Comparison of ENCODE assay signal across 22 cellular contexts in genomic region chr10:75302029-75302428, GRCh38.
A peak's percentile ranks its signal among the peaks of the same experiment; 100 is the strongest.
DNase-seq lines count a peak whose midpoint lies in the region; ATAC-seq, FAIRE-seq and TF ChIP-seq lines count a peak whose summit lies in the region.
"Had no signal": no experiment of that assay in that cellular context is flagged by ENCODE, and none has a peak within 500 bp of the region (broad histone marks: within the 10 kb centered on the region; RNA-seq: fewer than 3 reads in every experiment).

No MANE protein-coding gene starts in this region.

- TF ChIP-seq CTCF in HCT116 (IDR thresholded peaks at IDR 0.05 in 2 of 3, conservative IDR thresholded peaks at IDR 0.05 in 1 of 3; ENCODE audit: borderline replicate concordance in 1 of 3, insufficient read depth in 1 of 3, low read depth in 2 of 3, low read length in 2 of 3) = no peak
- no peak for TF ChIP-seq CTCF in HEK293 (tag by site-specific recombination; IDR thresholded peaks at IDR 0.05)
- TF ChIP-seq CTCF in WTC11 (IDR thresholded peaks at IDR 0.05) = no peak
- TF ChIP-seq CTCF in endothelial cell of umbilical vein (IDR thresholded peaks at IDR 0.05; ENCODE audit: extremely low read depth in 1 of 2, insufficient read depth in 1 of 2, low read depth in 1 of 2, low read length in 2 of 2) = no peak
- no peak for TF ChIP-seq CTCF in CD14-positive monocyte (IDR thresholded peaks at IDR 0.05)

- H3K4me2 ChIP-seq in HCT116 (ENCODE audit: low read length) (no peak overlapping the region), endothelial cell of umbilical vein (ENCODE audit: insufficient read depth, low read length) (no peak overlapping the region)
- H3K4me2 ChIP-seq: BLaER1 had no signal

- H3K4me3 ChIP-seq in HCT116 (replicated peaks in 1 of 2; ENCODE audit: low read depth in 1 of 2, low read length in 2 of 2) (no peak overlapping the region), HEK293 (ENCODE audit: low read depth, low read length) (no peak overlapping the region), endothelial cell of umbilical vein (replicated peaks in 1 of 3; ENCODE audit: insufficient read depth in 1 of 3, low read depth in 1 of 3, low read length in 3 of 3) (no peak overlapping the region)
- H3K4me3 ChIP-seq: BLaER1 had no signal

- H3K4me1 ChIP-seq in HCT116 (ENCODE audit: control insufficient read depth in 1 of 2, insufficient read depth in 2 of 2, low read length in 2 of 2) (peaks cover 0 to 4% of the 10 kb centered on the region in 2 experiments; a peak in 2 of 4 replicates), HEK293 (ENCODE audit: control insufficient read depth, insufficient read depth, low read length) (0 out of 2 replicates have a peak, but pooled peaks cover 2% of the 10 kb centered on the region), endothelial cell of umbilical vein (ENCODE audit: control insufficient read depth, extremely low read depth, insufficient read depth, low read length) (no peaks in the 10 kb centered on the region)
- H3K4me1 ChIP-seq: BE2C, BLaER1, Caco-2 had no signal

- H3K9me1 ChIP-seq in endothelial cell of umbilical vein (replicated peaks; ENCODE audit: control insufficient read depth, extremely low read depth, insufficient read depth, low read length) = no peaks in the 10 kb centered on the region

- H3K79me2 ChIP-seq in HCT116 (ENCODE audit: insufficient read depth, low read length) = no peaks in the 10 kb centered on the region
- no peaks in the 10 kb centered on the region for H3K79me2 ChIP-seq in endothelial cell of umbilical vein (ENCODE audit: control insufficient read depth, insufficient read depth, low read length)

- no TSS peak for BruUV-seq in HCT116 (replicated peaks; lab: Mats Ljungman, UMichigan)
- BruUV-seq in endothelial cell of umbilical vein (replicated peaks; lab: Mats Ljungman, UMichigan) = no TSS peak

- H3K27me3 ChIP-seq in HCT116 (ENCODE audit: insufficient read depth, low read length) (no peaks in the 10 kb centered on the region), endothelial cell of umbilical vein (ENCODE audit: control insufficient read depth in 2 of 2, insufficient read depth in 2 of 2, low read length in 2 of 2) (no peaks in the 10 kb centered on the region)
- H3K27me3 ChIP-seq: BE2C, BLaER1 had no signal

- no peak overlapping the region for H2AFZ ChIP-seq in HCT116 (ENCODE audit: low read depth, low read length, poor library complexity, severe bottlenecking)
- H2AFZ ChIP-seq in endothelial cell of umbilical vein (ENCODE audit: low read depth, low read length) = no peak overlapping the region

- H3K27ac ChIP-seq in HCT116 (ENCODE audit: low read depth, low read length) (no peak overlapping the region), HEK293 (ENCODE audit: extremely low read depth, low read depth, low read length) (no peak overlapping the region), endothelial cell of umbilical vein (ENCODE audit: insufficient read depth, low read depth, low read length) (no peak overlapping the region)
- H3K27ac ChIP-seq: BLaER1 had no signal

- no peak for ATAC-seq in HCT116
- no peak for ATAC-seq in WTC11
- ATAC-seq in stimulated activated effector memory CD8-positive, alpha-beta T cell treated with anti-CD3 and anti-CD28 coated beads, Interleukin-12 subunit alpha, Interleukin-12 subunit beta, amount 100 ng/mL, for 72 hours = no peak
- ATAC-seq in GM18867 (IDR thresholded peaks at IDR 0.05; ENCODE audit: unreplicated experiment) = no peak
- ATAC-seq: CD8-positive, alpha-beta T cell had no signal

- H3K9me2 ChIP-seq in HCT116 (ENCODE audit: insufficient read depth) = no peaks in the 10 kb centered on the region

- H3K9me3 Mint-ChIP-seq in WTC11 (peaks cover 66% of the 10 kb centered on the region), CD14-positive monocyte (peaks cover 16 to 39% (median 24%) of the 10 kb centered on the region in 7 donors)
- peaks cover 2% of the 10 kb centered on the region for H3K9me3 Mint-ChIP-seq in stimulated activated effector memory CD8-positive, alpha-beta T cell treated with anti-CD3 and anti-CD28 coated beads, Interleukin-12 subunit alpha, Interleukin-12 subunit beta, amount 100 ng/mL, for 72 hours
- H3K9me3 Mint-ChIP-seq: CD8-positive, alpha-beta T cell had no signal

- intact Hi-C loops in HCT116 (cut with micrococcal nuclease) = no loop called here
- intact Hi-C loops in endothelial cell of umbilical vein (cut with micrococcal nuclease) = no loop called here
- intact Hi-C loops in CD14-positive monocyte (cut with micrococcal nuclease) = no loop called here

- no peaks in the 10 kb centered on the region; a peak in 1 of 4 replicates for H3K36me3 ChIP-seq in HCT116 (ENCODE audit: control insufficient read depth in 1 of 2, insufficient read depth in 2 of 2, low read length in 2 of 2)
- H3K36me3 ChIP-seq in HEK293 (ENCODE audit: control insufficient read depth in 2 of 2, insufficient read depth in 1 of 2, low read length in 2 of 2) = no peaks in the 10 kb centered on the region
- no peaks in the 10 kb centered on the region for H3K36me3 ChIP-seq in endothelial cell of umbilical vein (ENCODE audit: control insufficient read depth in 2 of 2, extremely low read depth in 1 of 2, insufficient read depth in 2 of 2, low read length in 2 of 2)
- H3K36me3 ChIP-seq: BE2C, BLaER1 had no signal

- TF ChIP-seq POLR2A in HCT116 (IDR thresholded peaks at IDR 0.05; ENCODE audit: borderline replicate concordance, extremely low read depth, insufficient read depth, insufficient read length) (no peak), endothelial cell of umbilical vein (IDR thresholded peaks at IDR 0.05; ENCODE audit: low read depth, low read length) (no peak)

- no peak for TF ChIP-seq RAD21 in HCT116 (IDR thresholded peaks at IDR 0.05; ENCODE audit: low read depth)

- H3K9me3 ChIP-seq in HCT116 (ENCODE audit: control insufficient read depth in 1 of 2, insufficient read depth in 1 of 2, low read depth in 1 of 2, low read length in 2 of 2) = peaks cover 0 to 9% of the 10 kb centered on the region in 2 experiments; a peak in 1 of 4 replicates
- no peaks in the 10 kb centered on the region for H3K9me3 ChIP-seq in HEK293 (ENCODE audit: control insufficient read depth, insufficient read depth, low read depth, low read length)
- H3K9me3 ChIP-seq in endothelial cell of umbilical vein (replicated peaks; ENCODE audit: control insufficient read depth, insufficient read depth, low read length) = no peaks in the 10 kb centered on the region

- no peak overlapping the region for H3K27ac Mint-ChIP-seq in WTC11
- no peak overlapping the region for H3K27ac Mint-ChIP-seq in stimulated activated effector memory CD8-positive, alpha-beta T cell treated with anti-CD3 and anti-CD28 coated beads, Interleukin-12 subunit alpha, Interleukin-12 subunit beta, amount 100 ng/mL, for 72 hours
- no peak overlapping the region for H3K27ac Mint-ChIP-seq in CD14-positive monocyte
- H3K27ac Mint-ChIP-seq: CD4-positive, alpha-beta T cell; CD8-positive, alpha-beta T cell had no signal

- no peak for DNase-seq in HCT116 (ENCODE audit: low read depth, low spot score)
- no peak for DNase-seq in WTC11 (ENCODE audit: low spot score)
- no peak for DNase-seq in endothelial cell of umbilical vein (ENCODE audit: low read depth, low spot score)
- no peak for DNase-seq in stimulated activated effector memory CD8-positive, alpha-beta T cell treated with anti-CD3 and anti-CD28 coated beads, Interleukin-12 subunit alpha, Interleukin-12 subunit beta, amount 100 ng/mL, for 72 hours (ENCODE audit: low spot score in 2 of 2)
- DNase-seq in LoVo (ENCODE audit: low spot score) = no peak
- no peak for DNase-seq in CD14-positive monocyte (ENCODE audit: low spot score)
- DNase-seq: 8988T; ACHN; BE2C; C1 segment of cervical spinal cord; Caco-2; Calu3; CD4-positive, alpha-beta T cell; CD8-positive, alpha-beta T cell; DMS79 treated with DMSO at 0.1 percent for 48 hours; GF-D8 had no signal

- H3K4me3 Mint-ChIP-seq in WTC11 (no peak overlapping the region), CD14-positive monocyte (no peak overlapping the region)
- no peak overlapping the region for H3K4me3 Mint-ChIP-seq in stimulated activated effector memory CD8-positive, alpha-beta T cell treated with anti-CD3 and anti-CD28 coated beads, Interleukin-12 subunit alpha, Interleukin-12 subunit beta, amount 100 ng/mL, for 72 hours
- H3K4me3 Mint-ChIP-seq: CD4-positive, alpha-beta T cell; CD8-positive, alpha-beta T cell had no signal

- RAD21 ChIA-PET in HCT116 (lab: Charles Lee; ENCODE audit: low non-redundant PET in 1 of 2, low total read pairs in 2 of 2, uncharacterized antibody in 2 of 2, unreplicated experiment in 2 of 2) = no interaction called here

- dilution Hi-C loops in endothelial cell of umbilical vein (cut with MboI; ENCODE audit: extremely low pct_ligation_motif_present, low sequenced_read_pairs) = no loop called here

- no peaks in the 10 kb centered on the region for H4K20me1 ChIP-seq in HCT116 (ENCODE audit: insufficient read depth)
- no peaks in the 10 kb centered on the region for H4K20me1 ChIP-seq in endothelial cell of umbilical vein (replicated peaks; ENCODE audit: control insufficient read depth, extremely low read depth, insufficient read depth, low read length)
- H4K20me1 ChIP-seq: BLaER1 had no signal

- CTCF ChIA-PET in HCT116 (lab: Charles Lee) = no interaction called here
- CTCF ChIA-PET in HEK293 (lab: Yijun Ruan, JAX) = interaction anchor here (0.7 to 1.1 kb wide), 3 partner anchors 23 to 751 kb away, joined by 3 read pairs; no protein-coding TSS in a partner anchor
- CTCF ChIA-PET in WTC11 (lab: Charles Lee) = no interaction called here
- CTCF ChIA-PET in endothelial cell of umbilical vein (lab: Charles Lee) = no interaction called here

- peaks cover 31% of the 10 kb centered on the region for H3K36me3 Mint-ChIP-seq in WTC11
- no peaks in the 10 kb centered on the region for H3K36me3 Mint-ChIP-seq in stimulated activated effector memory CD8-positive, alpha-beta T cell treated with anti-CD3 and anti-CD28 coated beads, Interleukin-12 subunit alpha, Interleukin-12 subunit beta, amount 100 ng/mL, for 72 hours
- no peaks in the 10 kb centered on the region for H3K36me3 Mint-ChIP-seq in CD14-positive monocyte
- H3K36me3 Mint-ChIP-seq: CD8-positive, alpha-beta T cell had no signal

- FAIRE-seq in endothelial cell of umbilical vein (lab: Jason Lieb, UNC) = peak; percentile 46
- FAIRE-seq: D721Med, G401.6, GM12891 had no signal

- no peaks in the 10 kb centered on the region for H3K4me1 Mint-ChIP-seq in WTC11
- no peaks in the 10 kb centered on the region for H3K4me1 Mint-ChIP-seq in stimulated activated effector memory CD8-positive, alpha-beta T cell treated with anti-CD3 and anti-CD28 coated beads, Interleukin-12 subunit alpha, Interleukin-12 subunit beta, amount 100 ng/mL, for 72 hours
- no peaks in the 10 kb centered on the region for H3K4me1 Mint-ChIP-seq in CD14-positive monocyte

- POLR2A ChIA-PET in HCT116 (lab: Charles Lee) (no interaction called here), HEK293 (lab: Yijun Ruan, JAX) (no interaction called here), WTC11 (lab: Charles Lee) (no interaction called here), endothelial cell of umbilical vein (lab: Charles Lee) (no interaction called here)

- H3K27me3 Mint-ChIP-seq in WTC11 (ENCODE audit: low read depth) (peaks cover 3% of the 10 kb centered on the region; the same call in 1 of the 2 replicates), CD14-positive monocyte (ENCODE audit: low read depth in 3 of 3) (peaks cover 0 to 2% (median 0%) of the 10 kb centered on the region in 3 donors)

- no peak overlapping the region for H3K9ac ChIP-seq in HCT116 (ENCODE audit: low read length)
- no peak overlapping the region for H3K9ac ChIP-seq in endothelial cell of umbilical vein (replicated peaks; ENCODE audit: extremely low read depth, insufficient read depth, low read length)
- H3K9ac ChIP-seq: BLaER1 had no signal
